Comparison of ENCODE assay signal across 24 cellular contexts in genomic region chr5:95995947-95996489, GRCh38. TPM values are rescaled to one million over a fixed set of nuclear protein-coding genes. Genes with fewer than 3 reads are reported as not detected.
DNase-seq lines count a peak whose midpoint lies in the region; ATAC-seq and TF ChIP-seq lines count a peak whose summit lies in the region.
"Had no signal": no experiment of that assay in that cellular context is flagged by ENCODE, and none has a peak within 500 bp of the region (broad histone marks: within the 10 kb centered on the region; RNA-seq: fewer than 3 reads in every experiment).

No MANE protein-coding gene starts in this region.

- H3K36me3 ChIP-seq in Karpas-422 (ENCODE audit: insufficient read depth, low read length) = no peaks in the 10 kb centered on the region
- no peaks in the 10 kb centered on the region for H3K36me3 ChIP-seq in mesendoderm (ENCODE audit: control insufficient read depth, insufficient read depth, low read length)
- H3K36me3 ChIP-seq: SJSA1 had no signal

- WGBS in mesendoderm (ENCODE audit: extremely low coverage, insufficient coverage, low lambda C conversion rate) = no CpG with 5 or more reads among the region's 4 CpGs

- no peaks in the 10 kb centered on the region for H3K79me1 ChIP-seq in mesendoderm (ENCODE audit: low read length)

- TF ChIP-seq CTCF in 22Rv1 (IDR thresholded peaks at IDR 0.05) (no peak), omental fat pad (IDR thresholded peaks at IDR 0.05) (no peak)

- no peak overlapping the region for H4K5ac ChIP-seq in mesendoderm (ENCODE audit: low read length)

- H3K56ac ChIP-seq in mesendoderm (ENCODE audit: low read length) = no peak overlapping the region

- ATAC-seq in omental fat pad (ENCODE audit: low FRiP score) = no peak

- H3K27me3 ChIP-seq in Karpas-422 (ENCODE audit: low read length) (no peaks in the 10 kb centered on the region), mesendoderm (ENCODE audit: insufficient read depth, low read length, poor library complexity) (no peaks in the 10 kb centered on the region)
- H3K27me3 ChIP-seq: SJSA1 had no signal

- no peaks in the 10 kb centered on the region for H3K9me2 ChIP-seq in Karpas-422 (replicated peaks; ENCODE audit: insufficient read depth, low read length)

- H2AFZ ChIP-seq in Karpas-422 (ENCODE audit: low read length) = no peak overlapping the region
- H2AFZ ChIP-seq: PC-9 had no signal

- H3K27ac ChIP-seq in 22Rv1 = peak overlapping the region; percentile 58; the same call in 1 of the 2 replicates
- H3K27ac ChIP-seq in Karpas-422 (ENCODE audit: low read length) = no peak overlapping the region
- no peak overlapping the region for H3K27ac ChIP-seq in mesendoderm (ENCODE audit: low read depth, low read length)
- H3K27ac ChIP-seq: PC-9, SJSA1 had no signal

- H3K9ac ChIP-seq in Karpas-422 (ENCODE audit: low read length) (no peak overlapping the region), mesendoderm (ENCODE audit: low read length) (no peak overlapping the region)

- H4K20me1 ChIP-seq in Karpas-422 (ENCODE audit: insufficient read depth, low read depth, low read length) = no peaks in the 10 kb centered on the region

- H3K4ac ChIP-seq in mesendoderm (ENCODE audit: low read depth, low read length) = no peak overlapping the region

- H3K4me3 ChIP-seq in Karpas-422 (ENCODE audit: low read length) (no peak overlapping the region), mesendoderm (ENCODE audit: low read length) (no peak overlapping the region)
- H3K4me3 ChIP-seq: PC-9, SJSA1 had no signal

- DNase-seq in DMS 273 (lab: John Stamatoyannopoulos, UW; ENCODE audit: unreplicated experiment) = peak; percentile 13
- DNase-seq in DMS 273 treated with DMSO at 0.1 percent for 48 hours (lab: John Stamatoyannopoulos, UW) = no peak
- peak; percentile 25 for DNase-seq in Karpas-422
- peak; percentile 59 for DNase-seq in mesendoderm
- DNase-seq in iPS-NIHi11 (ENCODE audit: low spot score) = no peak
- DNase-seq in activated CD4-positive, alpha-beta T cell treated with anti-CD3 and anti-CD28 coated beads, Interleukin-2, amount 50 U/mL, for 4 hours = no peak
- DNase-seq in omental fat pad (ENCODE audit: low spot score) = no peak
- DNase-seq: 8988T, ACHN, Calu3, GOT3, HCEC 1CT, KG1, MM.1S, NCI-H2029 treated with DMSO at 0.1 percent for 48 hours, NCI-H2171, NCI-H226, NCI-H510A, NCI-H774, PC-9, Right ventricle myocardium superior, T-helper 1 cell had no signal

- H2BK15ac ChIP-seq in mesendoderm (replicated peaks; ENCODE audit: low read depth) = peak overlapping the region; percentile 6

- H3K23ac ChIP-seq in mesendoderm (ENCODE audit: low read length) = no peak overlapping the region

- H3K79me2 ChIP-seq in Karpas-422 (ENCODE audit: low read length) (no peaks in the 10 kb centered on the region), mesendoderm (ENCODE audit: control insufficient read depth, insufficient read depth, low read length) (no peaks in the 10 kb centered on the region)

- no peak overlapping the region for H2BK5ac ChIP-seq in mesendoderm (ENCODE audit: low read length)

- H2AK5ac ChIP-seq in mesendoderm (ENCODE audit: low read length) = no peak overlapping the region

- no peaks in the 10 kb centered on the region for H3K4me1 ChIP-seq in Karpas-422 (ENCODE audit: low read length)
- H3K4me1 ChIP-seq in mesendoderm (ENCODE audit: control insufficient read depth, low read depth, low read length) = peaks cover 2% of the 10 kb centered on the region
- H3K4me1 ChIP-seq: SJSA1 had no signal

- H3K4me2 ChIP-seq in Karpas-422 (ENCODE audit: low read depth, low read length, poor library complexity, severe bottlenecking) (no peak overlapping the region), mesendoderm (ENCODE audit: low read length) (no peak overlapping the region)
- H3K4me2 ChIP-seq: PC-9 had no signal

- H4K8ac ChIP-seq in mesendoderm (ENCODE audit: low read depth, low read length) = no peak overlapping the region

- no peaks in the 10 kb centered on the region for H3K9me3 ChIP-seq in Karpas-422 (ENCODE audit: low read length)
- H3K9me3 ChIP-seq: SJSA1 had no signal

- H3K18ac ChIP-seq in mesendoderm (ENCODE audit: low read length) = peak overlapping the region; percentile 8

- no peak overlapping the region for H2BK120ac ChIP-seq in mesendoderm (ENCODE audit: low read depth, low read length)

RNA-seq across cellular contexts. Expression of gene ELL2, which starts 34.4 kb away (rescaled TPM):
- 0.32 and 0.48 TPM in 2 replicates for total RNA-seq in Karpas-422 (2014; rRNA removed; shearing (Covaris generic); ENCODE audit: low replicate concordance)
- polyA plus RNA-seq in mesendoderm (2013, experiment 1 of 2) = 43.9 TPM
- 43.6 TPM for polyA plus RNA-seq in mesendoderm (2013, experiment 2 of 2)
- total RNA-seq in omental fat pad = 100 to 1,000 TPM in 2 of 4 donors, 10 to 100 TPM in 2; 64.3 to 318 (median 121) TPM

Comparison
In these comparisons a context has a peak if more than half of its experiments do, and no peak if none do; other contexts are left out.
1. DNase-seq: peak in DMS 273 (single experiment), Karpas-422 (single experiment) and mesendoderm (single experiment); none in DMS 273 treated with DMSO at 0.1 percent for 48 hours (single experiment), iPS-NIHi11 (single experiment), activated CD4-positive, alpha-beta T cell treated with anti-CD3 and anti-CD28 coated beads, Interleukin-2, amount 50 U/mL, for 4 hours (0 of 2) and omental fat pad (single experiment).
2. RNA of gene ELL2, which starts 34.4 kb away (total RNA-seq): 64.3 to 318 TPM in omental fat pad; 0.32 to 0.48 TPM in Karpas-422; every median in the first group is over 10 times any median in the second.